Comparison of ENCODE assay signal across 1 cellular context in the genomic region with DNA sequence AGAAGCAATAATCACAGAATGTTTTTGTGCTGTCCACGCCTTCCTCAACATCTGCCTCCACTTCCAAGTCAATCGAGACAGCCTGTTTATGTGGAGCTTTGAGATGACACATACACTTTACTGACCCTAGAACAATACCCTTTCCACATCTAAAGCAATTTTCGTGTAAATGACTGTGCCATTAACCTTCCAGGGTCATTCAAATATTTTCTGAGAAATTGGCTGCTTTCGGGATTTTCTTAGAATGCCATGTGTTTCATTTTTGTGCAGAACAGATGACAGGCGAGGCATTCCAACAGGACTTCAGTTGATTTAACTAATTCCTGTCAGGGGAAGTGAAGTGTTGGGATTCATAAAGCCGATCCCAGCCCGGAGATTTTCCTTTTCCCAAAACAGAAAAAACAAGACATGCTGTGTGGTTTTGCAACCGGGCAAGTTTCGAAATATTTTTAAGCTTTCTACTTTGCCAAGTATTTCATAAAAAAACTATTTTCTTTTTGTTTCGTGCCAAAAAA.
TF ChIP-seq lines count a peak whose summit lies in the region.

No MANE protein-coding gene starts in this region.

TF ChIP-seq in GM23338, 12 proteins besides CTCF, POLR2A, EP300 and RAD21 (continued from another document):
- TF ChIP-seq, protein P1, sequence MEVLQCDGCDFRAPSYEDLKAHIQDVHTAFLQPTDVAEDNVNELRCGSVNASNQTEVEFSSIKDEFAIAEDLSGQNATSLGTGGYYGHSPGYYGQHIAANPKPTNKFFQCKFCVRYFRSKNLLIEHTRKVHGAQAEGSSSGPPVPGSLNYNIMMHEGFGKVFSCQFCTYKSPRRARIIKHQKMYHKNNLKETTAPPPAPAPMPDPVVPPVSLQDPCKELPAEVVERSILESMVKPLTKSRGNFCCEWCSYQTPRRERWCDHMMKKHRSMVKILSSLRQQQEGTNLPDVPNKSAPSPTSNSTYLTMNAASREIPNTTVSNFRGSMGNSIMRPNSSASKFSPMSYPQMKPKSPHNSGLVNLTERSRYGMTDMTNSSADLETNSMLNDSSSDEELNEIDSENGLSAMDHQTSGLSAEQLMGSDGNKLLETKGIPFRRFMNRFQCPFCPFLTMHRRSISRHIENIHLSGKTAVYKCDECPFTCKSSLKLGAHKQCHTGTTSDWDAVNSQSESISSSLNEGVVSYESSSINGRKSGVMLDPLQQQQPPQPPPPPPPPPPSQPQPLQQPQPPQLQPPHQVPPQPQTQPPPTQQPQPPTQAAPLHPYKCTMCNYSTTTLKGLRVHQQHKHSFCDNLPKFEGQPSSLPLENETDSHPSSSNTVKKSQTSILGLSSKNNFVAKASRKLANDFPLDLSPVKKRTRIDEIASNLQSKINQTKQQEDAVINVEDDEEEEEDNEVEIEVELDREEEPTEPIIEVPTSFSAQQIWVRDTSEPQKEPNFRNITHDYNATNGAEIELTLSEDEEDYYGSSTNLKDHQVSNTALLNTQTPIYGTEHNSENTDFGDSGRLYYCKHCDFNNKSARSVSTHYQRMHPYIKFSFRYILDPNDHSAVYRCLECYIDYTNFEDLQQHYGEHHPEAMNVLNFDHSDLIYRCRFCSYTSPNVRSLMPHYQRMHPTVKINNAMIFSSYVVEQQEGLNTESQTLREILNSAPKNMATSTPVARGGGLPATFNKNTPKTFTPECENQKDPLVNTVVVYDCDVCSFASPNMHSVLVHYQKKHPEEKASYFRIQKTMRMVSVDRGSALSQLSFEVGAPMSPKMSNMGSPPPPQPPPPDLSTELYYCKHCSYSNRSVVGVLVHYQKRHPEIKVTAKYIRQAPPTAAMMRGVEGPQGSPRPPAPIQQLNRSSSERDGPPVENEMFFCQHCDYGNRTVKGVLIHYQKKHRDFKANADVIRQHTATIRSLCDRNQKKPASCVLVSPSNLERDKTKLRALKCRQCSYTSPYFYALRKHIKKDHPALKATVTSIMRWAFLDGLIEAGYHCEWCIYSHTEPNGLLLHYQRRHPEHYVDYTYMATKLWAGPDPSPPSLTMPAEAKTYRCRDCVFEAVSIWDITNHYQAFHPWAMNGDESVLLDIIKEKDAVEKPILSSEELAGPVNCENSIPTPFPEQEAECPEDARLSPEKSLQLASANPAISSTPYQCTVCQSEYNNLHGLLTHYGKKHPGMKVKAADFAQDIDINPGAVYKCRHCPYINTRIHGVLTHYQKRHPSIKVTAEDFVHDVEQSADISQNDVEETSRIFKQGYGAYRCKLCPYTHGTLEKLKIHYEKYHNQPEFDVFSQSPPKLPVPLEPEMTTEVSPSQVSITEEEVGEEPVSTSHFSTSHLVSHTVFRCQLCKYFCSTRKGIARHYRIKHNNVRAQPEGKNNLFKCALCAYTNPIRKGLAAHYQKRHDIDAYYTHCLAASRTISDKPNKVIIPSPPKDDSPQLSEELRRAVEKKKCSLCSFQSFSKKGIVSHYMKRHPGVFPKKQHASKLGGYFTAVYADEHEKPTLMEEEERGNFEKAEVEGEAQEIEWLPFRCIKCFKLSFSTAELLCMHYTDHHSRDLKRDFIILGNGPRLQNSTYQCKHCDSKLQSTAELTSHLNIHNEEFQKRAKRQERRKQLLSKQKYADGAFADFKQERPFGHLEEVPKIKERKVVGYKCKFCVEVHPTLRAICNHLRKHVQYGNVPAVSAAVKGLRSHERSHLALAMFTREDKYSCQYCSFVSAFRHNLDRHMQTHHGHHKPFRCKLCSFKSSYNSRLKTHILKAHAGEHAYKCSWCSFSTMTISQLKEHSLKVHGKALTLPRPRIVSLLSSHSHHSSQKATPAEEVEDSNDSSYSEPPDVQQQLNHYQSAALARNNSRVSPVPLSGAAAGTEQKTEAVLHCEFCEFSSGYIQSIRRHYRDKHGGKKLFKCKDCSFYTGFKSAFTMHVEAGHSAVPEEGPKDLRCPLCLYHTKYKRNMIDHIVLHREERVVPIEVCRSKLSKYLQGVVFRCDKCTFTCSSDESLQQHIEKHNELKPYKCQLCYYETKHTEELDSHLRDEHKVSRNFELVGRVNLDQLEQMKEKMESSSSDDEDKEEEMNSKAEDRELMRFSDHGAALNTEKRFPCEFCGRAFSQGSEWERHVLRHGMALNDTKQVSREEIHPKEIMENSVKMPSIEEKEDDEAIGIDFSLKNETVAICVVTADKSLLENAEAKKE (CRISPR knock-in tag; IDR thresholded peaks at IDR 0.05): no peak
- TF ChIP-seq EZH2phosphoT487 (IDR thresholded peaks at IDR 0.05; ENCODE audit: unreplicated experiment) (no peak), STAT1 (IDR thresholded peaks at IDR 0.05; ENCODE audit: unreplicated experiment) (no peak), EZH2 (IDR thresholded peaks at IDR 0.05; ENCODE audit: low read depth, unreplicated experiment) (no peak), JUNB (IDR thresholded peaks at IDR 0.05; ENCODE audit: unreplicated experiment) (no peak), ZNF114 (CRISPR knock-in tag; IDR thresholded peaks at IDR 0.05) (no peak), CREB1 (CRISPR knock-in tag; IDR thresholded peaks at IDR 0.05; ENCODE audit: low read depth) (no peak)
- TF ChIP-seq, protein P2, sequence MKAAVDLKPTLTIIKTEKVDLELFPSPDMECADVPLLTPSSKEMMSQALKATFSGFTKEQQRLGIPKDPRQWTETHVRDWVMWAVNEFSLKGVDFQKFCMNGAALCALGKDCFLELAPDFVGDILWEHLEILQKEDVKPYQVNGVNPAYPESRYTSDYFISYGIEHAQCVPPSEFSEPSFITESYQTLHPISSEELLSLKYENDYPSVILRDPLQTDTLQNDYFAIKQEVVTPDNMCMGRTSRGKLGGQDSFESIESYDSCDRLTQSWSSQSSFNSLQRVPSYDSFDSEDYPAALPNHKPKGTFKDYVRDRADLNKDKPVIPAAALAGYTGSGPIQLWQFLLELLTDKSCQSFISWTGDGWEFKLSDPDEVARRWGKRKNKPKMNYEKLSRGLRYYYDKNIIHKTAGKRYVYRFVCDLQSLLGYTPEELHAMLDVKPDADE (IDR thresholded peaks at IDR 0.05): no peak
